ENCODE assay signal across 9 cellular contexts in genomic region chr6:89357390-89357789, GRCh38. TPM values are rescaled to one million over a fixed set of nuclear protein-coding genes. Genes with fewer than 3 reads are reported as not detected.
DNase-seq lines count a peak whose midpoint lies in the region; ATAC-seq and TF ChIP-seq lines count a peak whose summit lies in the region.
"Had no signal": no experiment of that assay in that cellular context is flagged by ENCODE, and none has a peak within 500 bp of the region (broad histone marks: within the 10 kb centered on the region; RNA-seq: fewer than 3 reads in every experiment).

No MANE protein-coding gene starts in this region.

- H3K9ac ChIP-seq in Loucy (ENCODE audit: low read depth, low read length, poor library complexity, severe bottlenecking): peak overlapping the region; percentile 77

- H3K36me3 ChIP-seq in Loucy (ENCODE audit: insufficient read depth, low read length) (no peaks in the 10 kb centered on the region), mucosa of descending colon (ENCODE audit: low read depth) (no peaks in the 10 kb centered on the region), aorta (ENCODE audit: control insufficient read depth in 1 of 2, insufficient read depth in 2 of 2, low read length in 1 of 2) (no peaks in the 10 kb centered on the region), Caco-2 (ENCODE audit: control insufficient read depth, insufficient read depth, low read length) (no peaks in the 10 kb centered on the region)

- TF ChIP-seq CTCF in Loucy (conservative IDR thresholded peaks at IDR 0.05; ENCODE audit: low read length) (no peak), mucosa of descending colon (IDR thresholded peaks at IDR 0.05) (no peak), Caco-2 (IDR thresholded peaks at IDR 0.05; ENCODE audit: insufficient read depth in 1 of 2, low read depth in 1 of 2, low read length in 1 of 2, severe bottlenecking in 1 of 2, unreplicated experiment in 1 of 2) (no peak)

- peaks cover 10% of the 10 kb centered on the region for H3K36me3 Mint-ChIP-seq in Caco-2 (ENCODE audit: insufficient read depth, unreplicated experiment)

- peaks cover 60% of the 10 kb centered on the region for H3K4me1 ChIP-seq in Loucy (ENCODE audit: insufficient read depth, low read length, poor library complexity, severe bottlenecking)
- no peaks in the 10 kb centered on the region for H3K4me1 ChIP-seq in mucosa of descending colon (ENCODE audit: low read depth)
- H3K4me1 ChIP-seq in aorta (ENCODE audit: control insufficient read depth in 1 of 2, insufficient read depth in 2 of 2, low read length in 2 of 2): no peaks in the 10 kb centered on the region
- 0 out of 2 replicates have a peak, but pooled peaks cover 3% of the 10 kb centered on the region for H3K4me1 ChIP-seq in Caco-2

- POLR2A ChIA-PET in Caco-2 (lab: Charles Lee): no interaction called here

- H3K4me3 ChIP-seq in Loucy (ENCODE audit: low read length, poor library complexity, severe bottlenecking): peak overlapping the region; percentile 70
- H3K4me3 ChIP-seq in mucosa of descending colon: no peak overlapping the region
- no peak overlapping the region for H3K4me3 ChIP-seq in aorta (ENCODE audit: low read length in 2 of 2)
- H3K4me3 ChIP-seq in Caco-2 (ENCODE audit: low read depth, low read length): no peak overlapping the region

- intact Hi-C loops in mucosa of descending colon (cut with DNase I, micrococcal nuclease) (no loop called here), aorta (cut with DNase I) (no loop called here), Caco-2 (cut with micrococcal nuclease; ENCODE audit: unreplicated experiment) (no loop called here)

- no TSS peak for BruUV-seq in Caco-2 (replicated peaks; lab: Mats Ljungman, UMichigan)

- no peaks in the 10 kb centered on the region for H3K9me3 ChIP-seq in Loucy (ENCODE audit: insufficient read depth, low read depth, low read length)
- H3K9me3 ChIP-seq in mucosa of descending colon: no peaks in the 10 kb centered on the region
- H3K9me3 ChIP-seq in aorta (ENCODE audit: control insufficient read depth, low read length): no peaks in the 10 kb centered on the region
- no peaks in the 10 kb centered on the region for H3K9me3 ChIP-seq in Caco-2

- ATAC-seq in GM18517 (IDR thresholded peaks at IDR 0.05; ENCODE audit: unreplicated experiment) (peak; percentile 53), GM21717 (IDR thresholded peaks at IDR 0.05; ENCODE audit: unreplicated experiment) (peak; percentile 54), mucosa of descending colon (no peak), aorta (ENCODE audit: low FRiP score) (no peak)
- ATAC-seq: Panc1 had no signal

- CTCF ChIA-PET in Caco-2 (lab: Charles Lee): no interaction called here

- H3K27ac ChIP-seq in aorta (ENCODE audit: low read depth in 1 of 2, low read length in 2 of 2): no peak overlapping the region

- H3K4me1 Mint-ChIP-seq in Caco-2 (ENCODE audit: low read depth, unreplicated experiment): no peaks in the 10 kb centered on the region

- peak overlapping the region; percentile 85 for H2AFZ ChIP-seq in Loucy (ENCODE audit: low read length)

- peak overlapping the region; percentile 87 for H3K4me2 ChIP-seq in Loucy (ENCODE audit: low read depth, low read length, poor library complexity, severe bottlenecking)

- no peaks in the 10 kb centered on the region for H4K20me1 ChIP-seq in Loucy (ENCODE audit: insufficient read depth, low read length, poor library complexity, severe bottlenecking)

- H3K4me3 Mint-ChIP-seq in Caco-2 (ENCODE audit: unreplicated experiment): no peak overlapping the region

- 56 to 69% methylated on average over 3 of the region's 3 CpGs for WGBS in aorta, 2 donors

- H3K27me3 ChIP-seq in Loucy (ENCODE audit: insufficient read depth, low read length, poor library complexity, severe bottlenecking) (no peaks in the 10 kb centered on the region), aorta (ENCODE audit: control insufficient read depth in 1 of 2, insufficient read depth in 2 of 2, low read length in 1 of 2) (no peaks in the 10 kb centered on the region), Caco-2 (replicated peaks; ENCODE audit: control insufficient read depth, insufficient read depth, low read length) (no peaks in the 10 kb centered on the region)

- DNase-seq in lung microvascular endothelial cell (ENCODE audit: low read depth in 2 of 2) (peak; percentile 37 to 49), mucosa of descending colon (no peak), aorta (no peak), Caco-2 (no peak), NCI-H82 treated with DMSO at 0.1 percent for 48 hours (lab: John Stamatoyannopoulos, UW; ENCODE audit: unreplicated experiment) (no peak)

- no peaks in the 10 kb centered on the region for H3K9me3 Mint-ChIP-seq in Caco-2 (ENCODE audit: unreplicated experiment)

- H3F3A ChIP-seq in Loucy (ENCODE audit: low read depth): no peaks in the 10 kb centered on the region

- no peaks in the 10 kb centered on the region for H3K27me3 Mint-ChIP-seq in Caco-2 (ENCODE audit: insufficient read depth, unreplicated experiment)

- H3K27ac Mint-ChIP-seq in Caco-2 (ENCODE audit: unreplicated experiment): no peak overlapping the region

- peaks cover 20% of the 10 kb centered on the region for H3K79me2 ChIP-seq in Loucy (ENCODE audit: insufficient read depth, low read length)

- H3K9me2 ChIP-seq in Loucy (replicated peaks; ENCODE audit: low read depth, low read length): no peaks in the 10 kb centered on the region

RNA-seq across cellular contexts. Expression of gene UBE2J1, which starts 4.9 kb away (rescaled TPM):
- total RNA-seq in lung microvascular endothelial cell (45.2 and 55.8 TPM in 2 replicates), mucosa of descending colon (10 to 100 TPM; 40.0 to 50.2 (median 42.2) TPM), aorta (10 to 100 TPM; 34.1 to 38.7 TPM), Caco-2 (2022) (23.1 and 23.5 TPM in 2 replicates)
- polyA plus RNA-seq in aorta: 10 to 100 TPM; 18.6 to 29.7 TPM

RNA-seq across cellular contexts. Expression of gene GABRR2, which starts 42.3 kb away (rescaled TPM):
- total RNA-seq in lung microvascular endothelial cell (0.22 and 0.40 TPM in 2 replicates), mucosa of descending colon (1 to 10 TPM in 1 of 3 donors, under 1 TPM in 2; 0.63 to 2.4 (median 0.72) TPM), aorta (1 to 10 TPM; 3.3 to 3.6 TPM), Caco-2 (2022) (0.29 TPM in 1 of 2 replicates, not detected in the other)
- under 1 TPM in 1 of 2 donors, not detected in 1; 0.82 TPM for polyA plus RNA-seq in aorta

RNA-seq across cellular contexts. Expression of gene RRAGD, which starts 54.7 kb away (rescaled TPM):
- total RNA-seq in lung microvascular endothelial cell: 0.22 and 0.60 TPM in 2 replicates
- 10 to 100 TPM in 1 of 3 donors, 1 to 10 TPM in 2; 3.2 to 17.6 (median 4.0) TPM for total RNA-seq in mucosa of descending colon
- total RNA-seq in aorta: 10 to 100 TPM; 16.2 to 17.8 TPM
- polyA plus RNA-seq in aorta: 1 to 10 TPM; 3.2 to 9.4 TPM
- 5.9 and 8.0 TPM in 2 replicates for total RNA-seq in Caco-2 (2022)

Comparison
In these comparisons a context has a peak if more than half of its experiments do, and no peak if none do; other contexts are left out.
1. ATAC-seq: peak in GM18517 (single experiment) and GM21717 (single experiment); none in mucosa of descending colon (single experiment) and aorta (single experiment).
2. DNase-seq: peak in lung microvascular endothelial cell (2 of 2); none in mucosa of descending colon (0 of 3), aorta (0 of 2), Caco-2 (0 of 2) and NCI-H82 treated with DMSO at 0.1 percent for 48 hours (single experiment).